ENCODE assay signal across 31 cellular contexts in genomic region chr14:93916476-93916875, GRCh38. TPM values are rescaled to one million over a fixed set of nuclear protein-coding genes. Genes with fewer than 3 reads are reported as not detected.
"Had no signal": no experiment of that assay in that cellular context is flagged by ENCODE, and none has a peak within 500 bp of the region (broad histone marks: within the 10 kb centered on the region; RNA-seq: fewer than 3 reads in every experiment).

No MANE protein-coding gene starts in this region.

- ATAC-seq: activated CD4-positive, alpha-beta T cell treated with anti-CD3 and anti-CD28 coated beads for 36 hours; activated CD8-positive, alpha-beta T cell treated with anti-CD3 and anti-CD28 coated beads, Interleukin-2, amount 10 ng/mL, durations not matched to agents 7 days and 5 days; activated naive CD4-positive, alpha-beta T cell treated with anti-CD3 and anti-CD28 coated beads, Interleukin-2, amount 50 U/mL, for 72 hours; activated T-cell treated with anti-CD3 and anti-CD28 coated beads, Interleukin-2, amount 50 U/mL, for 72 hours; foreskin keratinocyte had no signal

- H3K4me3 ChIP-seq: ascending aorta, breast epithelium, cardiac muscle cell, colonic mucosa, esophagus muscularis mucosa, gastrocnemius medialis had no signal

- H3K27ac ChIP-seq: ascending aorta, breast epithelium, cardiac muscle cell, colonic mucosa, esophagus muscularis mucosa, foreskin keratinocyte, gastrocnemius medialis had no signal

- H3K27me3 ChIP-seq: ascending aorta, breast epithelium, cardiac muscle cell, colonic mucosa, esophagus muscularis mucosa, foreskin keratinocyte, gastrocnemius medialis had no signal

- H3K36me3 ChIP-seq: ascending aorta, breast epithelium, cardiac muscle cell, colonic mucosa, esophagus muscularis mucosa had no signal

- H3K36me3 Mint-ChIP-seq: brain had no signal

- H3K4me3 Mint-ChIP-seq: activated CD4-positive, alpha-beta memory T cell treated with anti-CD3 and anti-CD28 coated beads for 36 hours; activated CD4-positive, alpha-beta T cell treated with anti-CD3 and anti-CD28 coated beads for 36 hours; activated CD4-positive, alpha-beta T cell treated with anti-CD3 and anti-CD28 coated beads, Interleukin-2, amount 10 ng/mL, durations not matched to agents 24 days and 14 days; activated CD8-positive, alpha-beta T cell treated with anti-CD3 and anti-CD28 coated beads, Interleukin-2, amount 10 ng/mL, durations not matched to agents 7 days and 5 days; activated naive CD4-positive, alpha-beta T cell treated with anti-CD3 and anti-CD28 coated beads, Interleukin-2, amount 10 ng/mL, durations not matched to agents 7 days and 5 days; activated naive CD8-positive, alpha-beta T cell treated with anti-CD3 and anti-CD28 coated beads, Interleukin-2, amount 10 ng/mL, durations not matched to agents 7 days and 5 days; activated T-cell treated with anti-CD3 and anti-CD28 coated beads, Interleukin-2, amount 50 U/mL, for 24 hours; activated T-cell treated with anti-CD3 and anti-CD28 coated beads, Interleukin-2, amount 50 U/mL, for 72 hours; brain; endodermal cell had no signal

- H3K27me3 Mint-ChIP-seq: activated CD4-positive, alpha-beta memory T cell treated with anti-CD3 and anti-CD28 coated beads for 36 hours had no signal

- H3K27ac Mint-ChIP-seq: activated CD4-positive, alpha-beta memory T cell treated with anti-CD3 and anti-CD28 coated beads for 36 hours; activated CD4-positive, alpha-beta T cell treated with anti-CD3 and anti-CD28 coated beads for 36 hours; activated CD4-positive, alpha-beta T cell treated with anti-CD3 and anti-CD28 coated beads, Interleukin-2, amount 10 ng/mL, durations not matched to agents 24 days and 14 days; activated CD8-positive, alpha-beta T cell treated with anti-CD3 and anti-CD28 coated beads, Interleukin-2, amount 10 ng/mL, durations not matched to agents 7 days and 5 days; activated naive CD4-positive, alpha-beta T cell treated with anti-CD3 and anti-CD28 coated beads, Interleukin-2, amount 10 ng/mL, durations not matched to agents 7 days and 5 days; activated naive CD4-positive, alpha-beta T cell treated with anti-CD3 and anti-CD28 coated beads, Interleukin-2, amount 50 U/mL, for 72 hours; activated naive CD8-positive, alpha-beta T cell treated with anti-CD3 and anti-CD28 coated beads, Interleukin-2, amount 10 ng/mL, durations not matched to agents 7 days and 5 days; activated T-cell treated with anti-CD3 and anti-CD28 coated beads, Interleukin-2, amount 50 U/mL, for 24 hours; activated T-cell treated with anti-CD3 and anti-CD28 coated beads, Interleukin-2, amount 50 U/mL, for 72 hours; brain; endodermal cell had no signal

- H3K4me1 ChIP-seq: ascending aorta, breast epithelium, colonic mucosa, esophagus muscularis mucosa, foreskin keratinocyte, gastrocnemius medialis had no signal

- DNase-seq: activated CD4-positive, alpha-beta memory T cell treated with anti-CD3 and anti-CD28 coated beads for 36 hours; activated CD4-positive, alpha-beta T cell treated with anti-CD3 and anti-CD28 coated beads for 36 hours; activated CD4-positive, alpha-beta T cell treated with anti-CD3 and anti-CD28 coated beads, Interleukin-2, amount 10 ng/mL, durations not matched to agents 24 days and 14 days; activated CD4-positive, CD25-positive, alpha-beta regulatory T cell; activated CD4-positive, CD25-positive, alpha-beta regulatory T cell treated with anti-CD3 and anti-CD28 coated beads, Interleukin-2, amount 50 U/mL, for 72 hours; activated CD8-positive, alpha-beta memory T cell treated with anti-CD3 and anti-CD28 coated beads, Interleukin-2, amount 50 U/mL, for 48 hours; activated CD8-positive, alpha-beta T cell treated with anti-CD3 and anti-CD28 coated beads, Interleukin-2, amount 10 ng/mL, durations not matched to agents 7 days and 5 days; activated gamma-delta T cell; activated naive CD4-positive, alpha-beta T cell; activated naive CD4-positive, alpha-beta T cell treated with anti-CD3 and anti-CD28 coated beads, Interleukin-2, amount 10 ng/mL, durations not matched to agents 7 days and 5 days; activated naive CD8-positive, alpha-beta T cell treated with anti-CD3 and anti-CD28 coated beads, Interleukin-2, amount 10 ng/mL, durations not matched to agents 7 days and 5 days; activated T-cell treated with anti-CD3 and anti-CD28 coated beads for 4 hours; activated T-cell treated with anti-CD3 and anti-CD28 coated beads, Interleukin-2, amount 50 U/mL, for 24 hours; activated T-cell treated with anti-CD3 and anti-CD28 coated beads, Interleukin-2, amount 50 U/mL, for 72 hours; central memory CD4-positive, alpha-beta T cell; cerebellar nuclear complex; colonic mucosa; effector CD8-positive, alpha-beta T cell; endodermal cell; foreskin keratinocyte; gastrocnemius medialis; T-helper 2 cell had no signal

- H3K9me3 ChIP-seq: ascending aorta, breast epithelium, colonic mucosa, gastrocnemius medialis had no signal

- H3K4me1 Mint-ChIP-seq: activated CD4-positive, alpha-beta T cell treated with anti-CD3 and anti-CD28 coated beads for 36 hours; brain; endodermal cell had no signal

- H3K9me3 Mint-ChIP-seq: endodermal cell had no signal

RNA-seq across cellular contexts. Expression of gene FAM181A, which starts 10.7 kb away (rescaled TPM):
- total RNA-seq: activated CD4-positive, alpha-beta memory T cell treated with anti-CD3 and anti-CD28 coated beads for 36 hours; activated CD4-positive, alpha-beta T cell treated with anti-CD3 and anti-CD28 coated beads for 36 hours; activated CD4-positive, alpha-beta T cell treated with anti-CD3 and anti-CD28 coated beads, Interleukin-2, amount 10 ng/mL, durations not matched to agents 24 days and 14 days; activated CD8-positive, alpha-beta T cell treated with anti-CD3 and anti-CD28 coated beads, Interleukin-2, amount 10 ng/mL, durations not matched to agents 7 days and 5 days; activated naive CD4-positive, alpha-beta T cell treated with anti-CD3 and anti-CD28 coated beads, Interleukin-2, amount 50 U/mL, for 72 hours; activated naive CD8-positive, alpha-beta T cell treated with anti-CD3 and anti-CD28 coated beads, Interleukin-2, amount 10 ng/mL, durations not matched to agents 7 days and 5 days; activated T-cell treated with anti-CD3 and anti-CD28 coated beads, Interleukin-2, amount 50 U/mL, for 72 hours; ascending aorta; breast epithelium; cardiac muscle cell; colonic mucosa; dermis microvascular lymphatic vessel endothelial cell; endodermal cell; epithelial cell of proximal tubule; esophagus muscularis mucosa; foreskin keratinocyte; gastrocnemius medialis; T-helper 1 cell treated with Interleukin-12 subunit alpha and Interleukin-12 subunit beta and Interleukin-4 antibody, amounts not matched to agents 30 ng/mL and 1 ng/mL, for 36 hours had no signal
- polyA plus RNA-seq: cardiac muscle cell, foreskin keratinocyte had no signal

RNA-seq across cellular contexts. Expression of gene ASB2, which starts 59.9 kb away (rescaled TPM):
- total RNA-seq: dermis microvascular lymphatic vessel endothelial cell, foreskin keratinocyte had no signal
